Comparison of ENCODE assay signal across 9 cellular contexts in the genomic region with DNA sequence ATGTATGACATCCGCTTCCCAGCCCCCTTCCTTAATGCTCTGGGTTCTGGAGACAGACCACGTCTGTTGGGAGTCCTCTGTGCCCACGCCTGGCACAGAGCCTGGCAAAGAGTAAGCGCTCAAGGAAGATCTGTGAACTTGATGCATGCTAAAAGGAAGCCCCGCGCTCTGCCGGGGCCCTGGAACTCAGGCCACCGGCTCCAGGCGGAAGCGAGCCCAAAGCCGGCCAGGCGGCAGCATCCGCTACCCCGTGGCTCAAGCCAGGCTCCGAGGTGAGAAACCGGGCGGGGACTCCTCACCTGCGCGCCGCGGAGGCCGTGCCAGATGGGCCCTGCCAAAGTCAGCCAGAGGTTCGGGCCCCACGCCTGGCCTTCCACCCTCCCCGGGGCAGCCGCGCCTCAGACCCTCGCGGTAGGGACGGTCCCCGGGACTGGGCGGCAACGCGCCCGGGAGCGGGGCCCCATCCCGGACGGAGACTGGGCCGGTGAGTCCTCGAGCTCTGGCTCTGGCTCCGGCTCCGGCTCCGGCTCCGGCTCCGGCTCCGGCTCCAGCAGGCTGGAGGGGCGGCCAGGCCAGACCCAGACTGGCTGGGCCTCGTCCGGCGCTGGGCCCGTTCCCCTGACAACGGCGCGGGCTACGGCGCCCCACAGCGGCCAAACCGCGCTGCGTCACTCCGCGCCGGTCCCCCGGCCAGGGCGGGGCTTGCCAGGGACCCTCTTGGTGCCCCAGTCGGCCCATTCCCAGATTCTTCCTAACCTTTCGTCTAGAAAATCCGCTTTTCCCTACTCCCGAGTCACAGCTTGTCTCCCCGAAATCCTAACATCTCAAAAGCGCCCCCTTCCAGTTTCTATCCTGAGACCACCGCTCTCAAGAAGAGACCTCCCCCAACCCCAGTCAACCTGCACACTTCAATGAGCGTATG. TPM values are rescaled to one million over a fixed set of nuclear protein-coding genes. Genes with fewer than 3 reads are reported as not detected.
A peak's percentile ranks its signal among the peaks of the same experiment; 100 is the strongest.
DNase-seq lines count a peak whose midpoint lies in the region; ATAC-seq and TF ChIP-seq lines count a peak whose summit lies in the region.
"Had no signal": no experiment of that assay in that cellular context is flagged by ENCODE, and none has a peak within 500 bp of the region (broad histone marks: within the 10 kb centered on the region; RNA-seq: fewer than 3 reads in every experiment).

A gene with protein sequence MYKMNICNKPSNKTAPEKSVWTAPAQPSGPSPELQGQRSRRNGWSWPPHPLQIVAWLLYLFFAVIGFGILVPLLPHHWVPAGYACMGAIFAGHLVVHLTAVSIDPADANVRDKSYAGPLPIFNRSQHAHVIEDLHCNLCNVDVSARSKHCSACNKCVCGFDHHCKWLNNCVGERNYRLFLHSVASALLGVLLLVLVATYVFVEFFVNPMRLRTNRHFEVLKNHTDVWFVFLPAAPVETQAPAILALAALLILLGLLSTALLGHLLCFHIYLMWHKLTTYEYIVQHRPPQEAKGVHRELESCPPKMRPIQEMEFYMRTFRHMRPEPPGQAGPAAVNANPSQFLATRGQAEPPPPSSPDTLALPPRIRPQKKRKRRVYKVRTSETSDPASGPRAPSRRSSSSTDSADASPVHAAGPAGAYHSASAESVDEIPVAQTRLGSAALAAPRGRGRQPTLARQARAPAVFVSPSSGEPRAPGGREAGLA (minus strand): TSS at position 606 of the 922 bp plus-strand sequence. CDS start 8,702 bp downstream, outside the sequence.

- peaks cover 16% of the 10 kb centered on the region for H3K4me1 Mint-ChIP-seq in osteocyte (ENCODE audit: unreplicated experiment)

- peak; percentile 58 for ATAC-seq in HG02973 (IDR thresholded peaks at IDR 0.05; ENCODE audit: unreplicated experiment)
- peak; percentile 95 for ATAC-seq in PC-3

- H3K4me3 ChIP-seq in PC-3 (ENCODE audit: low read length), result peak within 1 kb of the TSS; percentile 73
- peak within 1 kb of the TSS; percentile 61 to 83 for H3K4me3 ChIP-seq in vagina

- no peaks in the 10 kb centered on the region for H3K36me3 Mint-ChIP-seq in osteocyte (ENCODE audit: unreplicated experiment)

- CTCF ChIA-PET in PC-3 (lab: Charles Lee), result interaction anchor here (1.4 kb wide), 1 partner anchor 12 kb away, joined by 5 read pairs; no protein-coding TSS in a partner anchor

- H4K20me1 ChIP-seq in PC-3 (ENCODE audit: low read length), result no peaks in the 10 kb centered on the region

- H3K9ac ChIP-seq in PC-3 (ENCODE audit: low read length), result peak within 1 kb of the TSS; percentile 82

- no TSS peak for BruUV-seq in PC-3 (replicated peaks; lab: Mats Ljungman, UMichigan)

- H3K27ac Mint-ChIP-seq in osteocyte (ENCODE audit: unreplicated experiment), result peak within 1 kb of the TSS; percentile 87

- POLR2A ChIA-PET in PC-3 (lab: Charles Lee; ENCODE audit: unreplicated experiment), result no interaction called here

- no peaks in the 10 kb centered on the region for H3K9me2 ChIP-seq in PC-3 (replicated peaks; ENCODE audit: low read length)

- H3K27me3 Mint-ChIP-seq in osteocyte (ENCODE audit: unreplicated experiment), result no peaks in the 10 kb centered on the region

- TF ChIP-seq POLR2A in vagina (IDR thresholded peaks at IDR 0.05), result peak in 1 of 2 donors; percentile 23

- H3F3A ChIP-seq in PC-3 (ENCODE audit: low read length, unreplicated experiment), result no peaks in the 10 kb centered on the region

- H3K9me3 Mint-ChIP-seq in osteocyte (ENCODE audit: unreplicated experiment), result no peaks in the 10 kb centered on the region

- intact Hi-C loops in PC-3 (cut with micrococcal nuclease), result loop anchor here (5.0 kb wide), 1 partner anchor 154 kb away; no protein-coding TSS in a partner anchor
- intact Hi-C loops in cardiac septum (cut with DNase I), result no loop called here
- intact Hi-C loops in vagina (cut with DNase I), result no loop called here

- H3K4me2 ChIP-seq in PC-3 (ENCODE audit: low read length), result peak within 1 kb of the TSS; percentile 96

- H3K4me1 ChIP-seq in PC-3 (ENCODE audit: insufficient read depth, low read length) (peaks cover 8% of the 10 kb centered on the region; the same call in 1 of the 2 replicates), vagina (peaks cover 22% of the 10 kb centered on the region)

- TF ChIP-seq CTCF in PC-3 (conservative IDR thresholded peaks at IDR 0.05; ENCODE audit: low read depth, low read length) (peak; percentile 59), osteocyte (IDR thresholded peaks at IDR 0.05) (peak; percentile 67), vagina (IDR thresholded peaks at IDR 0.05) (peak; percentile 60 to 72 (median 67))

- no peaks in the 10 kb centered on the region for H3K79me2 ChIP-seq in PC-3 (ENCODE audit: low read length)

- H3K36me3 ChIP-seq in PC-3 (ENCODE audit: low read depth, low read length), result no peaks in the 10 kb centered on the region
- H3K36me3 ChIP-seq in vagina, result no peaks in the 10 kb centered on the region

- peak within 1 kb of the TSS; percentile 83 for H2AFZ ChIP-seq in PC-3 (ENCODE audit: low read length)

- peak; percentile 69 to 76 (median 76) for DNase-seq in NCI-H1417 (lab: John Stamatoyannopoulos, UW)
- DNase-seq in NCI-H1417 treated with DMSO at 0.1 percent for 48 hours (lab: John Stamatoyannopoulos, UW), result no peak
- peak; percentile 61 for DNase-seq in PC-3
- peak; percentile 36 for DNase-seq in amniotic epithelial cell (ENCODE audit: low read depth)
- peak; percentile 87 for DNase-seq in cardiac septum (ENCODE audit: low spot score)
- peak; percentile 94 for DNase-seq in osteocyte (ENCODE audit: extremely low spot score, unreplicated experiment)
- DNase-seq in vagina (ENCODE audit: extremely low spot score in 2 of 2), result no peak

- H3K27ac ChIP-seq in PC-3 (ENCODE audit: low read length), result 0 out of 2 replicates have a peak within 1 kb of the TSS, but pooled peaks have one; percentile 1
- peak within 1 kb of the TSS; percentile 73 for H3K27ac ChIP-seq in vagina
- H3K27ac ChIP-seq: C4-2B had no signal

- H3K4me3 Mint-ChIP-seq in osteocyte (ENCODE audit: unreplicated experiment), result peak within 1 kb of the TSS; percentile 81

- no peaks in the 10 kb centered on the region for H3K27me3 ChIP-seq in PC-3 (ENCODE audit: low read length)
- no peaks in the 10 kb centered on the region for H3K27me3 ChIP-seq in vagina

- H3K9me3 ChIP-seq in PC-3 (ENCODE audit: low read length), result no peaks in the 10 kb centered on the region
- H3K9me3 ChIP-seq in vagina, result no peaks in the 10 kb centered on the region

RNA-seq across cellular contexts. Expression of the gene that starts here (rescaled TPM):
- 4.8 and 5.1 TPM in 2 replicates for total RNA-seq in PC-3 (2014; rRNA removed)
- 4.6 TPM for total RNA-seq in cardiac septum
- total RNA-seq in osteocyte, result 13.5 and 15.4 TPM in 2 replicates
- total RNA-seq in vagina, result 22.3 TPM

Comparison
In these comparisons a context has a peak if more than half of its experiments do, and no peak if none do; other contexts are left out.
1. DNase-seq: peak in NCI-H1417 (3 of 3), PC-3 (single experiment), amniotic epithelial cell (single experiment), cardiac septum (single experiment) and osteocyte (single experiment); none in NCI-H1417 treated with DMSO at 0.1 percent for 48 hours (single experiment) and vagina (0 of 2).
2. Peak in every context shown above with its lines, with median percentiles within 50 percentile points of each other: CTCF ChIP-seq.